ENCODE assay signal across 1 cellular context in genomic region chr15:74937602-74938371, GRCh38.
TF ChIP-seq lines count a peak whose summit lies in the region.

Gene COX5A, minus strand, starts transcription at chr15:74938073. Its CDS starts 59 bp downstream, at chr15:74938014.

TF ChIP-seq in K562, 482 proteins besides CTCF, POLR2A, EP300 and RAD21 (continued from another document and continues in another):
- no peak for TF ChIP-seq ZNF551 (CRISPR knock-in tag; IDR thresholded peaks at IDR 0.05)
- TF ChIP-seq, protein P1, sequence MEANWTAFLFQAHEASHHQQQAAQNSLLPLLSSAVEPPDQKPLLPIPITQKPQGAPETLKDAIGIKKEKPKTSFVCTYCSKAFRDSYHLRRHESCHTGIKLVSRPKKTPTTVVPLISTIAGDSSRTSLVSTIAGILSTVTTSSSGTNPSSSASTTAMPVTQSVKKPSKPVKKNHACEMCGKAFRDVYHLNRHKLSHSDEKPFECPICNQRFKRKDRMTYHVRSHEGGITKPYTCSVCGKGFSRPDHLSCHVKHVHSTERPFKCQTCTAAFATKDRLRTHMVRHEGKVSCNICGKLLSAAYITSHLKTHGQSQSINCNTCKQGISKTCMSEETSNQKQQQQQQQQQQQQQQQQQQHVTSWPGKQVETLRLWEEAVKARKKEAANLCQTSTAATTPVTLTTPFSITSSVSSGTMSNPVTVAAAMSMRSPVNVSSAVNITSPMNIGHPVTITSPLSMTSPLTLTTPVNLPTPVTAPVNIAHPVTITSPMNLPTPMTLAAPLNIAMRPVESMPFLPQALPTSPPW (CRISPR knock-in tag; IDR thresholded peaks at IDR 0.05) = peak; percentile 99
- peak; percentile 79 for TF ChIP-seq GABPB1 (CRISPR knock-in tag; IDR thresholded peaks at IDR 0.05)
- TF ChIP-seq HDAC1 (IDR thresholded peaks at IDR 0.05) = peak; percentile 10 to 77; a peak in 1 of 4 replicates
- peak; percentile 95 for TF ChIP-seq TGIF2 (CRISPR knock-in tag; IDR thresholded peaks at IDR 0.05)
- no peak for TF ChIP-seq ZNF507 (tag; conservative IDR thresholded peaks at IDR 0.05)
- peak; percentile 96; the same call in 1 of the 2 replicates for TF ChIP-seq KAT7 (CRISPR knock-in tag; IDR thresholded peaks at IDR 0.05; ENCODE audit: borderline replicate concordance)
- TF ChIP-seq, protein P2, sequence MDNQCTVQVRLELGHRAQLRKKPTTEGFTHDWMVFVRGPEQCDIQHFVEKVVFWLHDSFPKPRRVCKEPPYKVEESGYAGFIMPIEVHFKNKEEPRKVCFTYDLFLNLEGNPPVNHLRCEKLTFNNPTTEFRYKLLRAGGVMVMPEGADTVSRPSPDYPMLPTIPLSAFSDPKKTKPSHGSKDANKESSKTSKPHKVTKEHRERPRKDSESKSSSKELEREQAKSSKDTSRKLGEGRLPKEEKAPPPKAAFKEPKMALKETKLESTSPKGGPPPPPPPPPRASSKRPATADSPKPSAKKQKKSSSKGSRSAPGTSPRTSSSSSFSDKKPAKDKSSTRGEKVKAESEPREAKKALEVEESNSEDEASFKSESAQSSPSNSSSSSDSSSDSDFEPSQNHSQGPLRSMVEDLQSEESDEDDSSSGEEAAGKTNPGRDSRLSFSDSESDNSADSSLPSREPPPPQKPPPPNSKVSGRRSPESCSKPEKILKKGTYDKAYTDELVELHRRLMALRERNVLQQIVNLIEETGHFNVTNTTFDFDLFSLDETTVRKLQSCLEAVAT (IDR thresholded peaks at IDR 0.05) = no peak
- TF ChIP-seq U2AF2 (optimal IDR thresholded peaks at IDR 0.05; ENCODE audit: low read depth, low read length) = no peak
- TF ChIP-seq, protein P3, sequence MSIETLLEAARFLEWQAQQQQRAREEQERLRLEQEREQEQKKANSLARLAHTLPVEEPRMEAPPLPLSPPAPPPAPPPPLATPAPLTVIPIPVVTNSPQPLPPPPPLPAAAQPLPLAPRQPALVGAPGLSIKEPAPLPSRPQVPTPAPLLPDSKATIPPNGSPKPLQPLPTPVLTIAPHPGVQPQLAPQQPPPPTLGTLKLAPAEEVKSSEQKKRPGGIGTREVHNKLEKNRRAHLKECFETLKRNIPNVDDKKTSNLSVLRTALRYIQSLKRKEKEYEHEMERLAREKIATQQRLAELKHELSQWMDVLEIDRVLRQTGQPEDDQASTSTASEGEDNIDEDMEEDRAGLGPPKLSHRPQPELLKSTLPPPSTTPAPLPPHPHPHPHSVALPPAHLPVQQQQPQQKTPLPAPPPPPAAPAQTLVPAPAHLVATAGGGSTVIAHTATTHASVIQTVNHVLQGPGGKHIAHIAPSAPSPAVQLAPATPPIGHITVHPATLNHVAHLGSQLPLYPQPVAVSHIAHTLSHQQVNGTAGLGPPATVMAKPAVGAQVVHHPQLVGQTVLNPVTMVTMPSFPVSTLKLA (conservative IDR thresholded peaks at IDR 0.05) = peak; percentile 65 to 89; a peak in 3 of 4 replicates
- TF ChIP-seq HMG20B (CRISPR knock-in tag; IDR thresholded peaks at IDR 0.05) = no peak
- 0 out of 2 replicates have a peak, but pooled peaks have one; percentile 21 for TF ChIP-seq LARP7 (IDR thresholded peaks at IDR 0.05)
- 0 out of 2 replicates have a peak, but pooled peaks have one; percentile 11 for TF ChIP-seq NFIC (IDR thresholded peaks at IDR 0.05)
- no peak for TF ChIP-seq SPI1 (IDR thresholded peaks at IDR 0.05; ENCODE audit: borderline replicate concordance, low read depth, low read length)
- TF ChIP-seq MYNN (IDR thresholded peaks at IDR 0.05) = no peak
- no peak for TF ChIP-seq MYNN (CRISPR knock-in tag; IDR thresholded peaks at IDR 0.05)
- TF ChIP-seq EP400 (IDR thresholded peaks at IDR 0.05) = peak; percentile 88; the same call in 1 of the 2 replicates
- TF ChIP-seq SRF (CRISPR knock-in tag; IDR thresholded peaks at IDR 0.05) = no peak
- no peak for TF ChIP-seq NCOA6 (IDR thresholded peaks at IDR 0.05)
- TF ChIP-seq, protein P4, sequence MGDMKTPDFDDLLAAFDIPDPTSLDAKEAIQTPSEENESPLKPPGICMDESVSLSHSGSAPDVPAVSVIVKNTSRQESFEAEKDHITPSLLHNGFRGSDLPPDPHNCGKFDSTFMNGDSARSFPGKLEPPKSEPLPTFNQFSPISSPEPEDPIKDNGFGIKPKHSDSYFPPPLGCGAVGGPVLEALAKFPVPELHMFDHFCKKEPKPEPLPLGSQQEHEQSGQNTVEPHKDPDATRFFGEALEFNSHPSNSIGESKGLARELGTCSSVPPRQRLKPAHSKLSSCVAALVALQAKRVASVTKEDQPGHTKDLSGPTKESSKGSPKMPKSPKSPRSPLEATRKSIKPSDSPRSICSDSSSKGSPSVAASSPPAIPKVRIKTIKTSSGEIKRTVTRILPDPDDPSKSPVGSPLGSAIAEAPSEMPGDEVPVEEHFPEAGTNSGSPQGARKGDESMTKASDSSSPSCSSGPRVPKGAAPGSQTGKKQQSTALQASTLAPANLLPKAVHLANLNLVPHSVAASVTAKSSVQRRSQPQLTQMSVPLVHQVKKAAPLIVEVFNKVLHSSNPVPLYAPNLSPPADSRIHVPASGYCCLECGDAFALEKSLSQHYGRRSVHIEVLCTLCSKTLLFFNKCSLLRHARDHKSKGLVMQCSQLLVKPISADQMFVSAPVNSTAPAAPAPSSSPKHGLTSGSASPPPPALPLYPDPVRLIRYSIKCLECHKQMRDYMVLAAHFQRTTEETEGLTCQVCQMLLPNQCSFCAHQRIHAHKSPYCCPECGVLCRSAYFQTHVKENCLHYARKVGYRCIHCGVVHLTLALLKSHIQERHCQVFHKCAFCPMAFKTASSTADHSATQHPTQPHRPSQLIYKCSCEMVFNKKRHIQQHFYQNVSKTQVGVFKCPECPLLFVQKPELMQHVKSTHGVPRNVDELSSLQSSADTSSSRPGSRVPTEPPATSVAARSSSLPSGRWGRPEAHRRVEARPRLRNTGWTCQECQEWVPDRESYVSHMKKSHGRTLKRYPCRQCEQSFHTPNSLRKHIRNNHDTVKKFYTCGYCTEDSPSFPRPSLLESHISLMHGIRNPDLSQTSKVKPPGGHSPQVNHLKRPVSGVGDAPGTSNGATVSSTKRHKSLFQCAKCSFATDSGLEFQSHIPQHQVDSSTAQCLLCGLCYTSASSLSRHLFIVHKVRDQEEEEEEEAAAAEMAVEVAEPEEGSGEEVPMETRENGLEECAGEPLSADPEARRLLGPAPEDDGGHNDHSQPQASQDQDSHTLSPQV (IDR thresholded peaks at IDR 0.05) = peak; percentile 64
- no peak for TF ChIP-seq ASH1L (IDR thresholded peaks at IDR 0.05; ENCODE audit: borderline replicate concordance, low read depth, partially characterized antibody)
- TF ChIP-seq C11orf30 (IDR thresholded peaks at IDR 0.05; ENCODE audit: low read depth) = peak; percentile 75
- TF ChIP-seq ZNF143 (CRISPR knock-in tag; IDR thresholded peaks at IDR 0.05) = 0 out of 2 replicates have a peak, but pooled peaks have one; percentile 28
- peak; percentile 87; the same call in 1 of the 2 replicates for TF ChIP-seq ZBTB1 (CRISPR knock-in tag; IDR thresholded peaks at IDR 0.05; ENCODE audit: borderline replicate concordance, low read depth)
- no peak for TF ChIP-seq TAF9B (IDR thresholded peaks at IDR 0.05; ENCODE audit: partially characterized antibody)
- no peak for TF ChIP-seq ETS2 (tag; IDR thresholded peaks at IDR 0.05; ENCODE audit: borderline replicate concordance, poor library complexity, severe bottlenecking)
- no peak for TF ChIP-seq SIX5 (IDR thresholded peaks at IDR 0.05; ENCODE audit: borderline replicate concordance in 1 of 2, insufficient read depth in 1 of 2, low read depth in 1 of 2, low read length in 2 of 2)
- TF ChIP-seq, protein P5, sequence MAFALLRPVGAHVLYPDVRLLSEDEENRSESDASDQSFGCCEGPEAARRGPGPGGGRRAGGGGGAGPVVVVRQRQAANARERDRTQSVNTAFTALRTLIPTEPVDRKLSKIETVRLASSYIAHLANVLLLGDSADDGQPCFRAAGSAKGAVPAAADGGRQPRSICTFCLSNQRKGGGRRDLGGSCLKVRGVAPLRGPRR (CRISPR knock-in tag; IDR thresholded peaks at IDR 0.05) = no peak
- TF ChIP-seq CTBP1 (IDR thresholded peaks at IDR 0.05; ENCODE audit: borderline replicate concordance) = peak; percentile 91
- peak in 1 of 2 experiments; percentile 84 for TF ChIP-seq NRF1 (conservative IDR thresholded peaks at IDR 0.05 in 1 of 2, IDR thresholded peaks at IDR 0.05 in 1 of 2)
- no peak for TF ChIP-seq ETV6 (IDR thresholded peaks at IDR 0.05; ENCODE audit: borderline replicate concordance in 1 of 2, low read depth in 2 of 2, low read length in 1 of 2)
- TF ChIP-seq ETV6 (CRISPR knock-in tag; IDR thresholded peaks at IDR 0.05; ENCODE audit: borderline replicate concordance) = no peak
- TF ChIP-seq DIDO1 (tag; IDR thresholded peaks at IDR 0.05; ENCODE audit: low read depth) = no peak
- TF ChIP-seq NR2C2 (CRISPR knock-in tag; IDR thresholded peaks at IDR 0.05) = peak; percentile 81; the same call in 1 of the 2 replicates
- peak; percentile 89 for TF ChIP-seq NR2C2 (tag; IDR thresholded peaks at IDR 0.05)
- TF ChIP-seq, protein P6, sequence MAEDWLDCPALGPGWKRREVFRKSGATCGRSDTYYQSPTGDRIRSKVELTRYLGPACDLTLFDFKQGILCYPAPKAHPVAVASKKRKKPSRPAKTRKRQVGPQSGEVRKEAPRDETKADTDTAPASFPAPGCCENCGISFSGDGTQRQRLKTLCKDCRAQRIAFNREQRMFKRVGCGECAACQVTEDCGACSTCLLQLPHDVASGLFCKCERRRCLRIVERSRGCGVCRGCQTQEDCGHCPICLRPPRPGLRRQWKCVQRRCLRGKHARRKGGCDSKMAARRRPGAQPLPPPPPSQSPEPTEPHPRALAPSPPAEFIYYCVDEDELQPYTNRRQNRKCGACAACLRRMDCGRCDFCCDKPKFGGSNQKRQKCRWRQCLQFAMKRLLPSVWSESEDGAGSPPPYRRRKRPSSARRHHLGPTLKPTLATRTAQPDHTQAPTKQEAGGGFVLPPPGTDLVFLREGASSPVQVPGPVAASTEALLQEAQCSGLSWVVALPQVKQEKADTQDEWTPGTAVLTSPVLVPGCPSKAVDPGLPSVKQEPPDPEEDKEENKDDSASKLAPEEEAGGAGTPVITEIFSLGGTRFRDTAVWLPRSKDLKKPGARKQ (CRISPR knock-in tag; IDR thresholded peaks at IDR 0.05) = no peak
- TF ChIP-seq MAFG (tag; conservative IDR thresholded peaks at IDR 0.05) = no peak
- peak; percentile 23 to 81; a peak in 2 of 4 replicates for TF ChIP-seq UBTF (IDR thresholded peaks at IDR 0.05; ENCODE audit: borderline replicate concordance in 1 of 2, low read depth in 2 of 2, low read length in 2 of 2)
- no peak for TF ChIP-seq NFYB (IDR thresholded peaks at IDR 0.05; ENCODE audit: extremely low read depth, insufficient read length)
- peak; percentile 31 for TF ChIP-seq FUS (optimal IDR thresholded peaks at IDR 0.05; ENCODE audit: low read depth, low read length)
- no peak for TF ChIP-seq ZNF449 (CRISPR knock-in tag; IDR thresholded peaks at IDR 0.05)
- TF ChIP-seq TCF7L2 (IDR thresholded peaks at IDR 0.05; ENCODE audit: low read depth, low read length) = no peak
- peak; percentile 87 for TF ChIP-seq MEIS2 (IDR thresholded peaks at IDR 0.05; ENCODE audit: partially characterized antibody)
- no peak for TF ChIP-seq ZBTB17 (CRISPR knock-in tag; IDR thresholded peaks at IDR 0.05)
- TF ChIP-seq KDM4B (IDR thresholded peaks at IDR 0.05; ENCODE audit: borderline replicate concordance in 2 of 2, low read depth in 1 of 2) = peak in 1 of 2 experiments; percentile 54; a peak in 1 of 4 replicates
- peak; percentile 74 for TF ChIP-seq HCFC1 (IDR thresholded peaks at IDR 0.05; ENCODE audit: low read depth, low read length)
- no peak for TF ChIP-seq CCAR2 (IDR thresholded peaks at IDR 0.05; ENCODE audit: low read depth, low read length)
- no peak; the same call in 1 of the 2 replicates for TF ChIP-seq ELF1 (tag; IDR thresholded peaks at IDR 0.05)
- TF ChIP-seq, protein P7, sequence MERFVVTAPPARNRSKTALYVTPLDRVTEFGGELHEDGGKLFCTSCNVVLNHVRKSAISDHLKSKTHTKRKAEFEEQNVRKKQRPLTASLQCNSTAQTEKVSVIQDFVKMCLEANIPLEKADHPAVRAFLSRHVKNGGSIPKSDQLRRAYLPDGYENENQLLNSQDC (CRISPR knock-in tag; IDR thresholded peaks at IDR 0.05) = no peak
